23 cellular contexts compared by ENCODE assay signal in the genomic region with DNA sequence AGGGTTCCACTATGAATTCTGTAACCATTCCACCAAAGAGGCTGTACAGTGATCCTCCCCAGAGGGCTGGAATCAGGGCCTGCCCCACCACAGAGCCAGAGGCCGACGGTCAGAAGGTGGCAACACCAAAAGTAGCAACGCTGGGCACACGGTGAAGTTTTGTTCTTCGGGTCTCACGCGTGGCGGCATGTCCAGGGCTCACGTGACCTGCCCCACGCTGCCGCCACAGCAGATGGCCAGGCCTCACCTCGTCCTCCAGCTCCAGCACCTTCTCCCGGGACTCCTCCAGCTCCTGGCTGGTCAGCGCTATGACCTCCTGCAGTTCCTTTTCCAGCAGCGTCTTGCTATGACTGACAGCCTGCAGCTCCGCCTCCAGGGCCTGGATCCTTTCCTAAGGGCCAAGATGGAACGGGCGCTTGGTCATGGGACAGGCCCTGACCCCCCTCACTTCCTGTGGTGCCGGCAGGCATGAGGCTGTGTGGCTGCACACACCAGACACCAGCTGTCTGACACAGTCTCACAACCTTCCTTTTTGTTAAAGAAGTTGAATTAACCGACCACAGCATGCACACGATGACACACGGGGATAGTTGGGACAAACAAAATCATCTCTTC. TPM values are rescaled to one million over a fixed set of nuclear protein-coding genes. Genes with fewer than 3 reads are reported as not detected.
DNase-seq lines count a peak whose midpoint lies in the region; ATAC-seq, FAIRE-seq and TF ChIP-seq lines count a peak whose summit lies in the region.
"Had no signal": no experiment of that assay in that cellular context is flagged by ENCODE, and none has a peak within 500 bp of the region (broad histone marks: within the 10 kb centered on the region; RNA-seq: fewer than 3 reads in every experiment).

No MANE protein-coding gene starts in this region.

- H3K4me1 Mint-ChIP-seq in H9 (no peaks in the 10 kb centered on the region), chondrocyte (ENCODE audit: low read depth) (no peaks in the 10 kb centered on the region)
- H3K4me1 Mint-ChIP-seq: nephron had no signal

- H3K27me3 Mint-ChIP-seq in H9 (ENCODE audit: low read depth) (peaks cover 1% of the 10 kb centered on the region; the same call in 1 of the 2 replicates), chondrocyte (ENCODE audit: low read depth) (no peaks in the 10 kb centered on the region)

- no peaks in the 10 kb centered on the region for H3K79me2 ChIP-seq in H9 (ENCODE audit: insufficient read depth, low read length)

- no peak overlapping the region for H3K4me3 Mint-ChIP-seq in H9
- no peak overlapping the region for H3K4me3 Mint-ChIP-seq in chondrocyte (ENCODE audit: unreplicated experiment)
- H3K4me3 Mint-ChIP-seq: activated CD8-positive, alpha-beta T cell treated with anti-CD3 and anti-CD28 coated beads, Interleukin-2, amount 10 ng/mL, durations not matched to agents 7 days and 5 days; nephron had no signal

- no peak overlapping the region for H2AK5ac ChIP-seq in H9 (ENCODE audit: insufficient read length, low read length)

- H3K9me3 Mint-ChIP-seq in H9 = no peaks in the 10 kb centered on the region
- H3K9me3 Mint-ChIP-seq in chondrocyte (ENCODE audit: low read depth) = no peaks in the 10 kb centered on the region
- H3K9me3 Mint-ChIP-seq: nephron had no signal

- H2BK12ac ChIP-seq in H9 (ENCODE audit: insufficient read length, low read depth, low read length) = no peak overlapping the region

- no peak overlapping the region for H3K4ac ChIP-seq in H9 (ENCODE audit: low read depth, low read length)

- no peaks in the 10 kb centered on the region for H3K4me1 ChIP-seq in H9 (ENCODE audit: insufficient read depth, low read length)
- no peaks in the 10 kb centered on the region for H3K4me1 ChIP-seq in left ventricle myocardium inferior
- H3K4me1 ChIP-seq in pancreas = no peaks in the 10 kb centered on the region
- H3K4me1 ChIP-seq: right lobe of liver had no signal

- no peaks in the 10 kb centered on the region for H3K79me1 ChIP-seq in H9 (ENCODE audit: insufficient read depth, low read depth, low read length, poor library complexity, severe bottlenecking)

- no peak overlapping the region for H3T11ph ChIP-seq in H9 (ENCODE audit: low read length)

- H3K4me2 ChIP-seq in H9 (ENCODE audit: insufficient read depth, insufficient read length, low read length) = no peak overlapping the region

- no CpG with 5 or more reads among the region's 22 CpGs for WGBS in H9 (ENCODE audit: extremely low coverage, insufficient read length, low lambda C conversion rate)
- 88% methylated on average over 22 of the region's 22 CpGs for WGBS in pancreas, 2 donors

- TF ChIP-seq CTCF in H9 (conservative IDR thresholded peaks at IDR 0.05) (no peak), chondrocyte (IDR thresholded peaks at IDR 0.05) (no peak), left ventricle myocardium inferior (IDR thresholded peaks at IDR 0.05; ENCODE audit: borderline replicate concordance) (no peak), pancreas (IDR thresholded peaks at IDR 0.05) (no peak)

- H4K91ac ChIP-seq in H9 (ENCODE audit: insufficient read length, low read depth, low read length) = no peak overlapping the region

- H3K27me3 ChIP-seq in H9 (ENCODE audit: insufficient read depth, low read length) (no peaks in the 10 kb centered on the region), left ventricle myocardium inferior (ENCODE audit: low read depth) (no peaks in the 10 kb centered on the region), pancreas (no peaks in the 10 kb centered on the region)
- H3K27me3 ChIP-seq: ovary, right lobe of liver had no signal

- peaks cover 46 to 84% (median 80%) of the 10 kb centered on the region in 3 experiments for H3K36me3 Mint-ChIP-seq in H9 (ENCODE audit: insufficient read depth in 1 of 3, low read depth in 3 of 3)
- peaks cover 55% of the 10 kb centered on the region for H3K36me3 Mint-ChIP-seq in chondrocyte (ENCODE audit: low read depth)

- peaks cover 89% of the 10 kb centered on the region for H3K36me3 ChIP-seq in left ventricle myocardium inferior
- peaks cover 4 to 72% (median 33%) of the 10 kb centered on the region in 3 donors for H3K36me3 ChIP-seq in pancreas
- H3K36me3 ChIP-seq: ovary had no signal

- H3K23ac ChIP-seq in H9 (ENCODE audit: insufficient read length, low read depth, low read length) = no peak overlapping the region

- H3K14ac ChIP-seq in H9 (ENCODE audit: insufficient read depth, low read length) = no peak overlapping the region

- H2BK15ac ChIP-seq in H9 (ENCODE audit: low read depth, low read length) = no peak overlapping the region

- H3K18ac ChIP-seq in H9 (ENCODE audit: insufficient read length, low read depth, low read length) = no peak overlapping the region

- H3K4me3 ChIP-seq in left ventricle myocardium inferior = no peak overlapping the region
- no peak overlapping the region for H3K4me3 ChIP-seq in pancreas
- H3K4me3 ChIP-seq: ovary, right lobe of liver had no signal

- no peak overlapping the region for H2BK120ac ChIP-seq in H9 (ENCODE audit: low read depth, low read length, poor library complexity, severe bottlenecking)

- intact Hi-C loops in left ventricle myocardium inferior (cut with micrococcal nuclease) = no loop called here
- intact Hi-C loops in pancreas (cut with DNase I) = no loop called here
- intact Hi-C loops in left colon (cut with DNase I, micrococcal nuclease) = no loop called here

- H2AFZ ChIP-seq in H9 (ENCODE audit: low read length) = no peak overlapping the region

- ATAC-seq in pancreas = peak in 3 of 4 donors; percentile 8 to 63 (median 52)
- ATAC-seq in left colon = no peak
- ATAC-seq in HG02884 (IDR thresholded peaks at IDR 0.05; ENCODE audit: unreplicated experiment) = no peak
- ATAC-seq in GM18502 (IDR thresholded peaks at IDR 0.05; ENCODE audit: poor library complexity, unreplicated experiment) = no peak
- ATAC-seq: activated CD4-positive, CD25-positive, alpha-beta regulatory T cell treated with anti-CD3 and anti-CD28 coated beads, Interleukin-2, amount 50 U/mL, for 24 hours; activated CD8-positive, alpha-beta T cell treated with anti-CD3 and anti-CD28 coated beads, Interleukin-2, amount 10 ng/mL, durations not matched to agents 7 days and 5 days had no signal

- DNase-seq in H9 (no peak), chondrocyte (ENCODE audit: low spot score) (no peak), left ventricle myocardium inferior (peak; percentile 36), pancreas (no peak), left colon (no peak), T-helper 1 cell (no peak)
- DNase-seq: activated CD8-positive, alpha-beta T cell treated with anti-CD3 and anti-CD28 coated beads, Interleukin-2, amount 10 ng/mL, durations not matched to agents 7 days and 5 days; activated gamma-delta T cell treated with Interleukin-2 at 50 U/mL for 16 hours; activated T-cell treated with anti-CD3 and anti-CD28 coated beads, Interleukin-2, amount 50 U/mL, for 1 hour; amniotic stem cell; Calu3; GOT3; NCI-H1417 treated with DMSO at 0.1 percent for 48 hours; NCI-H510A; ovary; right lobe of liver; stimulated activated CD8-positive, alpha-beta memory T cell treated with anti-CD3 and anti-CD28 coated beads, Interleukin-4, amount 100 ng/mL, for 48 hours; SW 1271 had no signal

- H3K27ac Mint-ChIP-seq in H9 = peak overlapping the region in 2 of 3 experiments; percentile 5 to 7; a peak in 2 of 7 replicates
- H3K27ac Mint-ChIP-seq in chondrocyte (ENCODE audit: unreplicated experiment) = peak overlapping the region; percentile 32
- H3K27ac Mint-ChIP-seq: nephron had no signal

- no peak overlapping the region for H2BK5ac ChIP-seq in H9 (ENCODE audit: insufficient read length, low read length)

- no peak overlapping the region for H3K56ac ChIP-seq in H9 (ENCODE audit: insufficient read length, low read depth, low read length)

- FAIRE-seq in pancreas (lab: Jason Lieb, UNC) = no peak

- H3K9ac ChIP-seq in H9 (ENCODE audit: extremely low read depth, insufficient read length, low read length) = no peak overlapping the region

- no peaks in the 10 kb centered on the region for H3K23me2 ChIP-seq in H9 (ENCODE audit: insufficient read length, low read depth, low read length, poor library complexity, severe bottlenecking)

- H3K27ac ChIP-seq in H9 (ENCODE audit: insufficient read length, low read depth, low read length) = no peak overlapping the region
- no peak overlapping the region for H3K27ac ChIP-seq in left ventricle myocardium inferior (replicated peaks)
- H3K27ac ChIP-seq in pancreas = no peak overlapping the region
- H3K27ac ChIP-seq: epithelial cell of prostate, ovary, right lobe of liver had no signal

- no peak overlapping the region for H2BK20ac ChIP-seq in H9 (ENCODE audit: low read depth, low read length, poor library complexity, severe bottlenecking)

- no peak overlapping the region for H4K8ac ChIP-seq in H9 (replicated peaks; ENCODE audit: insufficient read length, low read depth, low read length)

- H4K5ac ChIP-seq in H9 (ENCODE audit: insufficient read length, low read depth, low read length) = no peak overlapping the region

- H4K20me1 ChIP-seq in H9 (ENCODE audit: control insufficient read depth, insufficient read depth, insufficient read length) = peaks cover 2% of the 10 kb centered on the region

- H3K9me3 ChIP-seq in H9 (ENCODE audit: control insufficient read depth, low read depth, low read length) = no peaks in the 10 kb centered on the region
- no peaks in the 10 kb centered on the region for H3K9me3 ChIP-seq in left ventricle myocardium inferior (replicated peaks)
- H3K9me3 ChIP-seq in pancreas = no peaks in the 10 kb centered on the region
- H3K9me3 ChIP-seq: ovary, right lobe of liver had no signal

RNA-seq across cellular contexts. Expression of gene ANKLE2, which starts 22.4 kb away (rescaled TPM):
- 73.9 and 80.3 TPM in 2 replicates for total RNA-seq in H9 (2021)
- 94.7 to 96.4 TPM (median 95.9 TPM) in 3 replicates for total RNA-seq in chondrocyte
- 21.2 TPM for total RNA-seq in left ventricle myocardium inferior
- 10 to 100 TPM; 20.0 to 31.2 (median 22.8) TPM for total RNA-seq in pancreas
- polyA plus RNA-seq in pancreas = 10 to 100 TPM; 22.8 to 39.6 TPM
- 10 to 100 TPM; 41.2 to 50.0 TPM for total RNA-seq in left colon

RNA-seq across cellular contexts. Expression of gene GOLGA3, which starts 44.6 kb away (rescaled TPM):
- 34.9 and 40.1 TPM in 2 replicates for total RNA-seq in H9 (2021)
- total RNA-seq in chondrocyte = 144 to 199 TPM (median 148 TPM) in 3 replicates
- total RNA-seq in left ventricle myocardium inferior = 33.0 TPM
- 10 to 100 TPM; 25.0 to 44.5 (median 33.4) TPM for total RNA-seq in pancreas
- polyA plus RNA-seq in pancreas = 10 to 100 TPM; 12.6 to 26.8 TPM
- total RNA-seq in left colon = 10 to 100 TPM; 81.4 to 88.6 TPM

Comparison
In these comparisons a context has a peak if more than half of its experiments do, and no peak if none do; other contexts are left out.
1. ATAC-seq: peak in pancreas (3 of 4); none in left colon (single experiment), HG02884 (single experiment) and GM18502 (single experiment).